ENCODE assay signal across 1 cellular context in the genomic region with DNA sequence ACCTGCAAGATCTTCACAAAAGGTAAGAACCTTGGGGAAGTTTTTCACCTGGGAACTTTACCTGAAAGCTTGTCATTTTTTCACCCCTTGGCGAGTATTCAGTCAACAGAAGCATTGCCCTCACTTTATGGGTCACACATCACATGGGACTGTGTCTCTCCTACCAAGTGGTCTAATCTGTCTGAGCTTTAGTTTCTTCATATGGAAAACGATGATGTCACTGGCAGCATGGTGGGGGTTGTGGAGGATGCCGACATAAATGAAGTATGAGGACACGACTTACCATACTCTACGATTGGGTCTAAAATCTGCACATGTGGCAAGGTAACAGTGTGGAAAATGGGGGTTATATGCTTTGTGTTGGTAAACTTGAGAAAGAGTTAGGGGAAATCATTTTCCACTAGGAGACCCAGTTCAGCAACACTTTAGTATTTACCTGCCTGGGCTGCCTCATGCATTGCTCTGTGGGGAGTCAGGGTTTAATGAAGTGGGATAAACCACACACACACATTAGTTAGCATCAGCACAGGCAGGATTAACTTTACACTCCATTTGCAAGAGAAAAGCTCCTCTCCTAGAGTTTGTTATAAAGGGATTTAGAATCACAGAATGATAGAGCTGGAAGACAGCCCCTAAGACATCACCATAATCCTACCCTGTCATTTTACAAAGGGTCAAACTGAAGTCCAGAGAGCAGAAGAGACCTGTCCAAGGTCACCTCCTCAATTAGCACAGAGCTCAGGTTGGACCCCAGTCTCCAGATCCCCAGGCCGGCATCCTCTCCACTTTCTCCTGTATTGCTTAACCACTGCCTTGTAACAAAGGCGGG.
TF ChIP-seq lines count a peak whose summit lies in the region.

No MANE protein-coding gene starts in this region.

TF ChIP-seq in H1, 55 proteins besides CTCF, POLR2A, EP300 and RAD21 (continued from another document):
- TF ChIP-seq GTF2F1 (IDR thresholded peaks at IDR 0.05; ENCODE audit: borderline replicate concordance, low read depth, low read length) (no peak), NRF1 (IDR thresholded peaks at IDR 0.05; ENCODE audit: low read depth, low read length) (no peak), CEBPB (IDR thresholded peaks at IDR 0.05; ENCODE audit: low read depth, low read length) (peak; percentile 56)
